ENCODE assay signal across 26 cellular contexts in the genomic region with DNA sequence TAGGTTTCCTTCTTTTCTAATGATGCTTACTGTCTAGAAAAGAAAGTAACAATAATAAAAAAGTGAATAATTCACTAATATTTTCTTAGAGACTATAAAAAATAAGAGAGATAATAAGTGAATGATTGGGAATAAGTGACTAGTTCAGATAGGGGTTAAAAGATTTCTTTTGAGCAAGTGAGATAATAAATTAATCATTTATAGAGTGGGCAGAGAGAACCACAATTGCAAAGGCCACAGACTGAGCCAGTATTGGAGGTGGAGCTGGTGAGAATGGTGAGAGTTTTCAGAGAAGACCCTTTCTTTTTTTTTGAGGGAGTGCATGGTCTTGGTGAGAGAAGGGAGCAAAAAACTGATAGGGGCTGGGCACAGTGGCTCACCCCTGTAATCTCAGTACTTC.
DNase-seq lines count a peak whose midpoint lies in the region; ATAC-seq, FAIRE-seq and TF ChIP-seq lines count a peak whose summit lies in the region.
"Had no signal": no experiment of that assay in that cellular context is flagged by ENCODE, and none has a peak within 500 bp of the region (broad histone marks: within the 10 kb centered on the region; RNA-seq: fewer than 3 reads in every experiment).

No MANE protein-coding gene starts in this region.

- in situ Hi-C loops in HepG2 (cut with HindIII; ENCODE audit: extremely low pct_ligation_motif_present, low pct_unique_long_range_greater_than_20kb) = no loop called here

- H4K5ac ChIP-seq in mesendoderm (ENCODE audit: low read length) = no peak overlapping the region

- no peaks in the 10 kb centered on the region for H3K4me1 ChIP-seq in right lobe of liver
- H3K4me1 ChIP-seq in HepG2 (ENCODE audit: insufficient read depth, low read length) = no peaks in the 10 kb centered on the region
- no peaks in the 10 kb centered on the region for H3K4me1 ChIP-seq in mesendoderm (ENCODE audit: control insufficient read depth, low read depth, low read length)
- H3K4me1 ChIP-seq: A549, BE2C, BLaER1 had no signal

- H3K9me3 ChIP-seq in right lobe of liver (no peaks in the 10 kb centered on the region), HepG2 (ENCODE audit: low read length) (no peaks in the 10 kb centered on the region; the same call in 1 of the 2 replicates)
- H3K9me3 ChIP-seq: A549, BE2C, BLaER1 had no signal

- no peak overlapping the region for H4K8ac ChIP-seq in mesendoderm (ENCODE audit: low read depth, low read length)

- H3K4me2 ChIP-seq in HepG2 (ENCODE audit: low read depth, low read length) (no peak overlapping the region), mesendoderm (ENCODE audit: low read length) (no peak overlapping the region)
- H3K4me2 ChIP-seq: A549, BLaER1 had no signal

- FAIRE-seq in HepG2 (lab: Jason Lieb, UNC) = no peak
- FAIRE-seq: A549, GM12891, GM19239 had no signal

- BruUV-seq in HepG2 (replicated peaks; lab: Mats Ljungman, UMichigan) = no TSS peak

- no peaks in the 10 kb centered on the region for H3K36me3 ChIP-seq in right lobe of liver
- no peaks in the 10 kb centered on the region for H3K36me3 ChIP-seq in HepG2 (replicated peaks in 1 of 2; ENCODE audit: control insufficient read depth in 1 of 2, insufficient read depth in 2 of 2, low read length in 2 of 2)
- no peaks in the 10 kb centered on the region for H3K36me3 ChIP-seq in mesendoderm (ENCODE audit: control insufficient read depth, insufficient read depth, low read length)
- H3K36me3 ChIP-seq: BE2C, BLaER1 had no signal

- no peak overlapping the region for H3K4ac ChIP-seq in mesendoderm (ENCODE audit: low read depth, low read length)

- H2BK5ac ChIP-seq in mesendoderm (ENCODE audit: low read length) = no peak overlapping the region

- no peak overlapping the region for H3K27ac ChIP-seq in right lobe of liver
- H3K27ac ChIP-seq in HepG2 (ENCODE audit: extremely low read length, insufficient read depth, low read length) = no peak overlapping the region
- H3K27ac ChIP-seq in mesendoderm (ENCODE audit: low read depth, low read length) = no peak overlapping the region
- H3K27ac ChIP-seq: 22Rv1, A549, BLaER1 had no signal

- TF ChIP-seq POLR2A in right lobe of liver (IDR thresholded peaks at IDR 0.05) (no peak), HepG2 (IDR thresholded peaks at IDR 0.05; ENCODE audit: insufficient read depth in 1 of 2, low read depth in 2 of 2, low read length in 2 of 2) (no peak)

- H3K79me2 ChIP-seq in HepG2 (ENCODE audit: insufficient read depth, low read length) (no peaks in the 10 kb centered on the region), mesendoderm (ENCODE audit: control insufficient read depth, insufficient read depth, low read length) (no peaks in the 10 kb centered on the region)

- DNase-seq in right lobe of liver = no peak
- DNase-seq in HepG2 (ENCODE audit: low spot score) = no peak
- peak; percentile 6 for DNase-seq in glomerular visceral epithelial cell (ENCODE audit: extremely low spot score)
- no peak for DNase-seq in left lobe of liver (ENCODE audit: low spot score)
- DNase-seq in renal cortical epithelial cell (ENCODE audit: low read depth) = peak; percentile 57
- DNase-seq in SW480 (ENCODE audit: low spot score) = no peak
- no peak for DNase-seq in mesendoderm
- no peak for DNase-seq in iPS-NIHi11 (ENCODE audit: low spot score)
- DNase-seq: BE2C; C1 segment of cervical spinal cord; CD4-positive, alpha-beta memory T cell; CD4-positive, CD25-positive, alpha-beta regulatory T cell; CD8-positive, alpha-beta memory T cell; COR-L47; DMS 273 treated with DMSO at 0.1 percent for 48 hours; DMS153; DMS53; DMS79; DND-41; EL; GDM1 had no signal

- H2BK120ac ChIP-seq in mesendoderm (ENCODE audit: low read depth, low read length) = no peak overlapping the region

- no peak for TF ChIP-seq EP300 in HepG2 (IDR thresholded peaks at IDR 0.05; ENCODE audit: low read depth in 2 of 2, low read length in 2 of 2)
- TF ChIP-seq EP300 in HepG2 (CRISPR knock-in tag; IDR thresholded peaks at IDR 0.05; ENCODE audit: borderline replicate concordance) = no peak

- TF ChIP-seq RAD21 in HepG2 (CRISPR knock-in tag; IDR thresholded peaks at IDR 0.05) = no peak

- no peak overlapping the region for H3K56ac ChIP-seq in mesendoderm (ENCODE audit: low read length)

- TF ChIP-seq CTCF in right lobe of liver (IDR thresholded peaks at IDR 0.05) = no peak
- TF ChIP-seq CTCF in HepG2 (CRISPR knock-in tag; IDR thresholded peaks at IDR 0.05) = no peak

- no peaks in the 10 kb centered on the region for H4K20me1 ChIP-seq in HepG2 (ENCODE audit: insufficient read depth, low read length)
- H4K20me1 ChIP-seq: BLaER1 had no signal

- H3K4me3 ChIP-seq in right lobe of liver (no peak overlapping the region), HepG2 (replicated peaks in 1 of 3; ENCODE audit: insufficient read depth in 1 of 3, low read depth in 2 of 3, low read length in 3 of 3) (no peak overlapping the region), mesendoderm (ENCODE audit: low read length) (no peak overlapping the region)
- H3K4me3 ChIP-seq: A549, BLaER1 had no signal

- CTCF ChIA-PET in HepG2 (lab: Yijun Ruan, JAX; ENCODE audit: low intra/inter-chr PET ratio, low total read pairs) = no interaction called here

- no peak overlapping the region for H3K18ac ChIP-seq in mesendoderm (ENCODE audit: low read length)

- H2AFZ ChIP-seq in HepG2 (ENCODE audit: low read length) = no peak overlapping the region

- no peak overlapping the region for H2AK5ac ChIP-seq in mesendoderm (ENCODE audit: low read length)

- intact Hi-C loops in right lobe of liver (cut with DNase I) (no loop called here), HepG2 (cut with micrococcal nuclease; ENCODE audit: unreplicated experiment) (no loop called here)

- no peak overlapping the region for H3K23ac ChIP-seq in mesendoderm (ENCODE audit: low read length)

- ATAC-seq in right lobe of liver = peak in 3 of 4 donors; percentile 50 to 67 (median 55)
- no peak for ATAC-seq in HepG2
- peak; percentile 57 for ATAC-seq in left lobe of liver
- ATAC-seq: A549 had no signal

- no peaks in the 10 kb centered on the region for H3K79me1 ChIP-seq in mesendoderm (ENCODE audit: low read length)

- H3K9ac ChIP-seq in HepG2 (ENCODE audit: insufficient read depth, low read depth, low read length) (no peak overlapping the region), mesendoderm (ENCODE audit: low read length) (no peak overlapping the region)
- H3K9ac ChIP-seq: BLaER1 had no signal

- no peaks in the 10 kb centered on the region for H3K27me3 ChIP-seq in right lobe of liver
- no peaks in the 10 kb centered on the region for H3K27me3 ChIP-seq in HepG2 (ENCODE audit: control insufficient read depth in 1 of 2, insufficient read depth in 2 of 2, low read length in 2 of 2)
- H3K27me3 ChIP-seq in mesendoderm (ENCODE audit: insufficient read depth, low read length, poor library complexity) = no peaks in the 10 kb centered on the region
- H3K27me3 ChIP-seq: BE2C, BLaER1 had no signal

- H2BK15ac ChIP-seq in mesendoderm (replicated peaks; ENCODE audit: low read depth) = no peak overlapping the region

- POLR2A ChIA-PET in HepG2 (lab: Yijun Ruan, JAX) = no interaction called here

TF ChIP-seq in HepG2, 621 proteins besides CTCF, POLR2A, EP300 and RAD21:
- TF ChIP-seq ZNF775 (CRISPR knock-in tag; IDR thresholded peaks at IDR 0.05; ENCODE audit: borderline replicate concordance) (no peak), KDM3A (CRISPR knock-in tag; IDR thresholded peaks at IDR 0.05; ENCODE audit: low read depth) (no peak)

Comparison
In these comparisons a context has a peak if more than half of its experiments do, and no peak if none do; other contexts are left out.
1. DNase-seq: peak in glomerular visceral epithelial cell (single experiment) and renal cortical epithelial cell (single experiment); none in right lobe of liver (0 of 3), HepG2 (single experiment), left lobe of liver (single experiment), SW480 (single experiment), mesendoderm (single experiment) and iPS-NIHi11 (single experiment).